Comparison of ENCODE assay signal across 9 cellular contexts in genomic region chr22:42432020-42432596, GRCh38. TPM values are rescaled to one million over a fixed set of nuclear protein-coding genes. Genes with fewer than 3 reads are reported as not detected.
A peak's percentile ranks its signal among the peaks of the same experiment; 100 is the strongest.
DNase-seq lines count a peak whose midpoint lies in the region; ATAC-seq and TF ChIP-seq lines count a peak whose summit lies in the region.
"Had no signal": no experiment of that assay in that cellular context is flagged by ENCODE, and none has a peak within 500 bp of the region (broad histone marks: within the 10 kb centered on the region; RNA-seq: fewer than 3 reads in every experiment).

A gene with protein sequence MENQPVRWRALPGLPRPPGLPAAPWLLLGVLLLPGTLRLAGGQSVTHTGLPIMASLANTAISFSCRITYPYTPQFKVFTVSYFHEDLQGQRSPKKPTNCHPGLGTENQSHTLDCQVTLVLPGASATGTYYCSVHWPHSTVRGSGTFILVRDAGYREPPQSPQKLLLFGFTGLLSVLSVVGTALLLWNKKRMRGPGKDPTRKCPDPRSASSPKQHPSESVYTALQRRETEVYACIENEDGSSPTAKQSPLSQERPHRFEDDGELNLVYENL (minus strand): TSS chr22:42432403. CDS start chr22:42432357, 46 bp downstream.

- TF ChIP-seq CTCF in colonic mucosa (IDR thresholded peaks at IDR 0.05), result no peak
- no peak for TF ChIP-seq CTCF in transverse colon (IDR thresholded peaks at IDR 0.05)

- DNase-seq in NCI-H2171 treated with DMSO at 0.1 percent for 48 hours (lab: John Stamatoyannopoulos, UW), result peak; percentile 92
- DNase-seq in colonic mucosa, result peak; percentile 31
- DNase-seq in transverse colon, result peak; percentile 30
- DNase-seq in NCI-H345 (lab: John Stamatoyannopoulos, UW), result no peak
- no peak for DNase-seq in ureter (ENCODE audit: low spot score)
- DNase-seq: activated CD8-positive, alpha-beta T cell treated with anti-CD3 and anti-CD28 coated beads for 36 hours; NK-92 treated with Interleukin-12 subunit alpha and Interleukin-12 subunit beta, amount 100 ng/mL, for 24 hours had no signal

- H3K9me3 ChIP-seq in colonic mucosa (no peaks in the 10 kb centered on the region), mononuclear cell (ENCODE audit: low read depth, low read length) (no peaks in the 10 kb centered on the region), transverse colon (no peaks in the 10 kb centered on the region)

- H3K27ac ChIP-seq in colonic mucosa (no peak within 1 kb of the TSS), transverse colon (peak within 1 kb of the TSS in 3 of 4 donors; percentile 26 to 52 (median 33))

- no peaks in the 10 kb centered on the region for H3K27me3 ChIP-seq in colonic mucosa
- no peaks in the 10 kb centered on the region for H3K27me3 ChIP-seq in mononuclear cell (ENCODE audit: insufficient read depth, low read length)
- H3K27me3 ChIP-seq in transverse colon, result no peaks in the 10 kb centered on the region

- in situ Hi-C loops in transverse colon (cut with MboI; ENCODE audit: low pct_ligation_motif_present in 1 of 4, low pct_unique_long_range_greater_than_20kb in 1 of 4, low sequenced_read_pairs in 3 of 4), result loop anchor here (10.0 to 25.0 kb wide), 3 partner anchors 257 to 470 kb away; partner anchors contain the start of genes SEPTIN3 (in 4 of the 4) and SMIM45 (in 4 of the 4)

- no peaks in the 10 kb centered on the region for H3K4me1 ChIP-seq in colonic mucosa
- H3K4me1 ChIP-seq in mononuclear cell (ENCODE audit: insufficient read depth, low read length), result peaks cover 64% of the 10 kb centered on the region
- peaks cover 0 to 22% (median 5%) of the 10 kb centered on the region in 4 donors for H3K4me1 ChIP-seq in transverse colon

- H3K36me3 ChIP-seq in colonic mucosa (no peaks in the 10 kb centered on the region), transverse colon (no peaks in the 10 kb centered on the region)

- no peak for TF ChIP-seq EP300 in transverse colon (IDR thresholded peaks at IDR 0.05; ENCODE audit: low read depth)

- TF ChIP-seq POLR2A in transverse colon (IDR thresholded peaks at IDR 0.05), result no peak

- no peak for ATAC-seq in HG03039 (IDR thresholded peaks at IDR 0.05; ENCODE audit: unreplicated experiment)
- ATAC-seq: activated CD8-positive, alpha-beta T cell treated with anti-CD3 and anti-CD28 coated beads for 36 hours had no signal

- no peak within 1 kb of the TSS for H3K4me3 ChIP-seq in colonic mucosa
- H3K4me3 ChIP-seq in mononuclear cell (ENCODE audit: low read length), result peak within 1 kb of the TSS; percentile 70
- H3K4me3 ChIP-seq in transverse colon, result peak within 1 kb of the TSS in 1 of 4 donors; percentile 21

- intact Hi-C loops in colonic mucosa (cut with DNase I) (loop anchor here (10.0 kb wide), 1 partner anchor 457 kb away; no protein-coding TSS in a partner anchor), transverse colon (cut with DNase I; ENCODE audit: low total_unique reads) (no loop called here)

- peak within 1 kb of the TSS in 1 of 2 donors; percentile 24 for H3K9ac ChIP-seq in colonic mucosa (ENCODE audit: low read depth in 2 of 2, low read length in 2 of 2)

- WGBS in transverse colon (ENCODE audit: low coverage in 1 of 2), 2 donors, result 62% methylated on average over 17 of the region's 24 CpGs; no CpG with 5 or more reads in 1 of the 2 donors

RNA-seq across cellular contexts. Expression of the gene that starts here (rescaled TPM):
- total RNA-seq in colonic mucosa (1 to 10 TPM in 1 of 2 donors, under 1 TPM in 1; 0.64 to 2.1 TPM), mononuclear cell (14.2 TPM), transverse colon (1 to 10 TPM in 2 of 4 donors, not detected in 2; 1.1 to 1.4 TPM), ureter (1.3 TPM)

Comparison
In these comparisons a context has a peak if more than half of its experiments do, and no peak if none do; other contexts are left out.
1. DNase-seq: peak in NCI-H2171 treated with DMSO at 0.1 percent for 48 hours (single experiment), colonic mucosa (single experiment) and transverse colon (single experiment); none in NCI-H345 (single experiment) and ureter (single experiment).